Comparison of ENCODE assay signal across 17 cellular contexts in the genomic region with DNA sequence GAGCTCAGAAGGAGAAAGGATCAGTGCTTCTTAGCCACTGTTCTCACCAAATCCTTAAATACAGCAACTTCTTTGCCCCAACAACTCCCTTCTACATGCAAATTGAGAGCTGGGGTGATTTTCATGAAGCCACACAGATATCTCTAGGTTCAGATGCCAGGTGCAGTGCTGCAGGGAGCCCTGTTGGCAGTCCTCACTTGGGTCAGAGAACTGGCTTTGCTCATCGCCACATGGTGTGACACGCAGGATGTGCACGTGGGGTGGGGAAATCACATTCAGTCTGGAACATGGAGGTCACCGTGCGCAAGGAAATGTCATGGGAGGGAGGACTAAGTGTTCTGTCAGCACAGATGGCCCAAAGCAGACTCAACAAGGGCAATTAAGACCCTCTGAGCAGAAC.
DNase-seq lines count a peak whose midpoint lies in the region; ATAC-seq and TF ChIP-seq lines count a peak whose summit lies in the region.
"Had no signal": no experiment of that assay in that cellular context is flagged by ENCODE, and none has a peak within 500 bp of the region (broad histone marks: within the 10 kb centered on the region; RNA-seq: fewer than 3 reads in every experiment).

No MANE protein-coding gene starts in this region.

- H3K27ac Mint-ChIP-seq in neural progenitor cell = no peak overlapping the region
- no peak overlapping the region for H3K27ac Mint-ChIP-seq in activated CD4-positive, alpha-beta memory T cell treated with anti-CD3 and anti-CD28 coated beads, Interleukin-2, amount 10 ng/mL, durations not matched to agents 7 days and 5 days

- CTCF ChIA-PET in activated CD4-positive, alpha-beta memory T cell treated with anti-CD3 and anti-CD28 coated beads, Interleukin-2, amount 10 ng/mL, durations not matched to agents 7 days and 5 days (lab: Charles Lee) = no interaction called here

- H3K27me3 ChIP-seq in neural progenitor cell (peaks cover 13% of the 10 kb centered on the region), testis (no peaks in the 10 kb centered on the region)
- H3K27me3 ChIP-seq: BE2C had no signal

- WGBS in testis, 2 donors = 70 to 80% methylated on average over 5 of the region's 5 CpGs

- no peaks in the 10 kb centered on the region for H3K36me3 Mint-ChIP-seq in neural progenitor cell
- no peaks in the 10 kb centered on the region for H3K36me3 Mint-ChIP-seq in activated CD4-positive, alpha-beta memory T cell treated with anti-CD3 and anti-CD28 coated beads, Interleukin-2, amount 10 ng/mL, durations not matched to agents 7 days and 5 days (ENCODE audit: low read depth)
- H3K36me3 Mint-ChIP-seq: naive B cell had no signal

- no peak overlapping the region for H3K4me3 Mint-ChIP-seq in neural progenitor cell
- no peak overlapping the region for H3K4me3 Mint-ChIP-seq in activated CD4-positive, alpha-beta memory T cell treated with anti-CD3 and anti-CD28 coated beads, Interleukin-2, amount 10 ng/mL, durations not matched to agents 7 days and 5 days
- H3K4me3 Mint-ChIP-seq: H9, naive B cell had no signal

- no peak overlapping the region for H3K4me3 ChIP-seq in neural progenitor cell
- H3K4me3 ChIP-seq in testis = no peak overlapping the region
- H3K4me3 ChIP-seq: left lung had no signal

- POLR2A ChIA-PET in activated CD4-positive, alpha-beta memory T cell treated with anti-CD3 and anti-CD28 coated beads, Interleukin-2, amount 10 ng/mL, durations not matched to agents 7 days and 5 days (lab: Charles Lee) = no interaction called here

- no peak overlapping the region for H2AFZ ChIP-seq in neural progenitor cell (replicated peaks)

- H3F3A ChIP-seq in neural progenitor cell (ENCODE audit: low read depth) = peaks cover 6% of the 10 kb centered on the region

- no peak for TF ChIP-seq CTCF in neural progenitor cell (IDR thresholded peaks at IDR 0.05)
- TF ChIP-seq CTCF in testis (IDR thresholded peaks at IDR 0.05) = no peak

- H3K4me1 Mint-ChIP-seq in neural progenitor cell = peaks cover 15% of the 10 kb centered on the region
- H3K4me1 Mint-ChIP-seq in activated CD4-positive, alpha-beta memory T cell treated with anti-CD3 and anti-CD28 coated beads, Interleukin-2, amount 10 ng/mL, durations not matched to agents 7 days and 5 days = no peaks in the 10 kb centered on the region
- H3K4me1 Mint-ChIP-seq: naive B cell had no signal

- H3K27ac ChIP-seq in neural progenitor cell = no peak overlapping the region
- H3K27ac ChIP-seq in testis = no peak overlapping the region
- H3K27ac ChIP-seq: left lung had no signal

- H3K36me3 ChIP-seq in neural progenitor cell = no peaks in the 10 kb centered on the region
- no peaks in the 10 kb centered on the region for H3K36me3 ChIP-seq in testis (ENCODE audit: low read depth, missing control alignments)
- H3K36me3 ChIP-seq: BE2C, left lung had no signal

- H3K4me2 ChIP-seq in neural progenitor cell = peak overlapping the region; percentile 58

- H3K9ac ChIP-seq in neural progenitor cell = no peak overlapping the region

- peak; percentile 51 for ATAC-seq in GM19025 (IDR thresholded peaks at IDR 0.05; ENCODE audit: low read depth, unreplicated experiment)
- ATAC-seq: left lung had no signal

- peak; percentile 89 for DNase-seq in NAMALWA (ENCODE audit: low spot score)
- DNase-seq in cerebellar nuclear complex (lab: John Stamatoyannopoulos, UW) = peak; percentile 37 to 61
- no peak for DNase-seq in neural progenitor cell (ENCODE audit: low spot score)
- no peak for DNase-seq in mucosa of gallbladder (ENCODE audit: low spot score)
- DNase-seq in activated CD4-positive, alpha-beta memory T cell treated with anti-CD3 and anti-CD28 coated beads, Interleukin-2, amount 10 ng/mL, durations not matched to agents 7 days and 5 days = no peak
- no peak for DNase-seq in stimulated activated CD4-positive, alpha-beta T cell treated with anti-CD3 and anti-CD28 coated beads, Interleukin-4, amount 100 ng/mL, for 4 hours
- no peak for DNase-seq in testis
- DNase-seq: activated CD4-positive, alpha-beta T cell treated with anti-CD3 and anti-CD28 coated beads for 4 hours; activated naive CD4-positive, alpha-beta T cell treated with anti-CD3 and anti-CD28 coated beads, Interleukin-2, amount 50 U/mL, for 16 hours; activated T-cell treated with anti-CD3 and anti-CD28 coated beads for 4 hours; BE2C; left lung; naive B cell; NCI-H2107; SHP77 treated with DMSO at 0.1 percent for 48 hours had no signal

- H3K27me3 Mint-ChIP-seq in neural progenitor cell (ENCODE audit: insufficient read depth, low read depth) = peaks cover 2% of the 10 kb centered on the region
- H3K27me3 Mint-ChIP-seq in activated CD4-positive, alpha-beta memory T cell treated with anti-CD3 and anti-CD28 coated beads, Interleukin-2, amount 10 ng/mL, durations not matched to agents 7 days and 5 days = peaks cover 7% of the 10 kb centered on the region

- H3K4me1 ChIP-seq in neural progenitor cell (peaks cover 31% of the 10 kb centered on the region), testis (peaks cover 3% of the 10 kb centered on the region)
- H3K4me1 ChIP-seq: BE2C, left lung had no signal

- H4K20me1 ChIP-seq in neural progenitor cell (ENCODE audit: low read depth) = peaks cover 11% of the 10 kb centered on the region

- no peaks in the 10 kb centered on the region for H3K9me3 ChIP-seq in neural progenitor cell (ENCODE audit: low read depth)
- no peaks in the 10 kb centered on the region for H3K9me3 ChIP-seq in testis
- H3K9me3 ChIP-seq: BE2C, left lung had no signal

- H3K9me3 Mint-ChIP-seq in neural progenitor cell = no peaks in the 10 kb centered on the region
- H3K9me3 Mint-ChIP-seq in activated CD4-positive, alpha-beta memory T cell treated with anti-CD3 and anti-CD28 coated beads, Interleukin-2, amount 10 ng/mL, durations not matched to agents 7 days and 5 days = no peaks in the 10 kb centered on the region
- H3K9me3 Mint-ChIP-seq: naive B cell had no signal

- intact Hi-C loops in testis (cut with DNase I; ENCODE audit: low total_unique reads) = no loop called here

- no peaks in the 10 kb centered on the region for H3K79me2 ChIP-seq in neural progenitor cell (ENCODE audit: low read depth)

- TF ChIP-seq POLR2A in testis (IDR thresholded peaks at IDR 0.05) = no peak

Comparison
In these comparisons a context has a peak if more than half of its experiments do, and no peak if none do; other contexts are left out.
1. DNase-seq: peak in NAMALWA (single experiment) and cerebellar nuclear complex (2 of 2); none in neural progenitor cell (single experiment), mucosa of gallbladder (single experiment), activated CD4-positive, alpha-beta memory T cell treated with anti-CD3 and anti-CD28 coated beads, Interleukin-2, amount 10 ng/mL, durations not matched to agents 7 days and 5 days (single experiment), stimulated activated CD4-positive, alpha-beta T cell treated with anti-CD3 and anti-CD28 coated beads, Interleukin-4, amount 100 ng/mL, for 4 hours (0 of 2) and testis (single experiment).